Comparison of ENCODE assay signal across 18 cellular contexts in genomic region chr10:30819306-30820190, GRCh38.
A peak's percentile ranks its signal among the peaks of the same experiment; 100 is the strongest.
DNase-seq lines count a peak whose midpoint lies in the region; ATAC-seq, FAIRE-seq and TF ChIP-seq lines count a peak whose summit lies in the region.
"Had no signal": no experiment of that assay in that cellular context is flagged by ENCODE, and none has a peak within 500 bp of the region (broad histone marks: within the 10 kb centered on the region; RNA-seq: fewer than 3 reads in every experiment).

No MANE protein-coding gene starts in this region.

- intact Hi-C loops in CD4-positive, alpha-beta memory T cell (cut with micrococcal nuclease): no loop called here

- no peaks in the 10 kb centered on the region for H3K27me3 ChIP-seq in right atrium auricular region
- H3K27me3 ChIP-seq in CD4-positive, alpha-beta memory T cell (ENCODE audit: insufficient read depth, low read length): no peaks in the 10 kb centered on the region

- peak overlapping the region in 1 of 2 donors; percentile 25 for H3K4me3 ChIP-seq in right atrium auricular region
- H3K4me3 ChIP-seq in skin epidermis: peak overlapping the region in 1 of 7 experiments; percentile 6
- no peak overlapping the region for H3K4me3 ChIP-seq in CD4-positive, alpha-beta memory T cell (ENCODE audit: low read length in 2 of 2)

- peaks cover 0 to 24% of the 10 kb centered on the region in 2 donors for H3K4me1 ChIP-seq in right atrium auricular region
- H3K4me1 ChIP-seq in CD4-positive, alpha-beta memory T cell (ENCODE audit: insufficient read depth, low read length): no peaks in the 10 kb centered on the region

- no peaks in the 10 kb centered on the region for H3K36me3 ChIP-seq in right atrium auricular region
- no peaks in the 10 kb centered on the region for H3K36me3 ChIP-seq in CD4-positive, alpha-beta memory T cell (ENCODE audit: insufficient read depth, low read length)

- FAIRE-seq in GM18507 (lab: Jason Lieb, UNC): peak; percentile 46

- peak overlapping the region; percentile 95 for H3K27ac Mint-ChIP-seq in chondrocyte (ENCODE audit: unreplicated experiment)
- H3K27ac Mint-ChIP-seq in CD4-positive, alpha-beta memory T cell: no peak overlapping the region
- H3K27ac Mint-ChIP-seq: activated CD4-positive, alpha-beta memory T cell treated with anti-CD3 and anti-CD28 coated beads for 36 hours; activated naive CD8-positive, alpha-beta T cell treated with anti-CD3 and anti-CD28 coated beads for 36 hours; CD8-positive, alpha-beta T cell; natural killer cell treated with Interleukin-12 subunit alpha and Interleukin-12 subunit beta and Interleukin-15 and Interleukin-18, amount 100 ng/mL, for 72 hours had no signal

- TF ChIP-seq CTCF in chondrocyte (IDR thresholded peaks at IDR 0.05): no peak
- TF ChIP-seq CTCF in right atrium auricular region (IDR thresholded peaks at IDR 0.05): no peak

- H3K27ac ChIP-seq in right atrium auricular region (peak overlapping the region; percentile 64 to 84), skin epidermis (peak overlapping the region in 19 of 21 experiments; percentile 4 to 90 (median 66))
- no peak overlapping the region for H3K27ac ChIP-seq in CD4-positive, alpha-beta memory T cell (ENCODE audit: low read depth, low read length)
- H3K27ac ChIP-seq: HL-60 had no signal

- CTCF ChIA-PET in CD4-positive, alpha-beta memory T cell (lab: Charles Lee; ENCODE audit: partially characterized antibody): interaction anchor here (1.2 to 1.3 kb wide), 2 partner anchors 35 to 36 kb away, joined by 3 read pairs; no protein-coding TSS in a partner anchor

- H3K4me3 Mint-ChIP-seq in chondrocyte (ENCODE audit: unreplicated experiment): peak overlapping the region; percentile 60
- no peak overlapping the region for H3K4me3 Mint-ChIP-seq in CD4-positive, alpha-beta memory T cell
- H3K4me3 Mint-ChIP-seq: activated CD4-positive, alpha-beta memory T cell treated with anti-CD3 and anti-CD28 coated beads for 36 hours; activated naive CD8-positive, alpha-beta T cell treated with anti-CD3 and anti-CD28 coated beads for 36 hours; CD8-positive, alpha-beta T cell; natural killer cell treated with Interleukin-12 subunit alpha and Interleukin-12 subunit beta and Interleukin-15 and Interleukin-18, amount 100 ng/mL, for 72 hours had no signal

- DNase-seq in GM18507 (ENCODE audit: extremely low spot score, insufficient read length, low read depth): no peak
- no peak for DNase-seq in chondrocyte (ENCODE audit: low spot score)
- no peak for DNase-seq in right atrium auricular region (ENCODE audit: low spot score)
- DNase-seq in SKM-1 treated with dmso at 0.1 percent for 144 hours (lab: John Stamatoyannopoulos, UW; ENCODE audit: unreplicated experiment): no peak
- DNase-seq in C1 segment of cervical spinal cord (lab: John Stamatoyannopoulos, UW): no peak
- no peak for DNase-seq in CD4-positive, alpha-beta memory T cell
- DNase-seq: activated CD4-positive, alpha-beta memory T cell treated with anti-CD3 and anti-CD28 coated beads for 36 hours; activated naive CD8-positive, alpha-beta T cell treated with anti-CD3 and anti-CD28 coated beads for 36 hours; CD8-positive, alpha-beta T cell; effector CD8-positive, alpha-beta T cell; NCI-H1092 treated with DMSO at 0.1 percent for 48 hours; NCI-H748 treated with DMSO at 0.1 percent for 48 hours; stimulated activated CD4-positive, alpha-beta T cell treated with anti-CD3 and anti-CD28 coated beads, Interleukin-2, amount 100 ng/mL, for 24 hours; stimulated activated naive CD4-positive, alpha-beta T cell treated with Interleukin-2 at 50 U/mL for 16 hours had no signal

- no peaks in the 10 kb centered on the region for H3K36me3 Mint-ChIP-seq in chondrocyte (ENCODE audit: low read depth)
- no peaks in the 10 kb centered on the region for H3K36me3 Mint-ChIP-seq in CD4-positive, alpha-beta memory T cell
- H3K36me3 Mint-ChIP-seq: activated CD4-positive, alpha-beta memory T cell treated with anti-CD3 and anti-CD28 coated beads for 36 hours; activated naive CD8-positive, alpha-beta T cell treated with anti-CD3 and anti-CD28 coated beads for 36 hours; CD8-positive, alpha-beta T cell; natural killer cell treated with Interleukin-12 subunit alpha and Interleukin-12 subunit beta and Interleukin-15 and Interleukin-18, amount 100 ng/mL, for 72 hours had no signal

- H3K4me1 Mint-ChIP-seq in chondrocyte (ENCODE audit: low read depth): peaks cover 41% of the 10 kb centered on the region
- no peaks in the 10 kb centered on the region for H3K4me1 Mint-ChIP-seq in CD4-positive, alpha-beta memory T cell

- ATAC-seq in HG02885 (IDR thresholded peaks at IDR 0.05; ENCODE audit: poor library complexity, unreplicated experiment): no peak
- ATAC-seq: CD8-positive, alpha-beta T cell; natural killer cell treated with Interleukin-12 subunit alpha and Interleukin-12 subunit beta and Interleukin-15 and Interleukin-18, amount 100 ng/mL, for 72 hours had no signal

- H3K9me3 ChIP-seq in right atrium auricular region: no peaks in the 10 kb centered on the region
- H3K9me3 ChIP-seq in CD4-positive, alpha-beta memory T cell (ENCODE audit: control insufficient read depth in 1 of 2, low read length in 2 of 2): no peaks in the 10 kb centered on the region

- POLR2A ChIA-PET in CD4-positive, alpha-beta memory T cell (lab: Charles Lee; ENCODE audit: partially characterized antibody): interaction anchor here (1.4 kb wide), 1 partner anchor 35 kb away, joined by 5 read pairs; no protein-coding TSS in a partner anchor

- H3K9me3 Mint-ChIP-seq in chondrocyte (ENCODE audit: low read depth): no peaks in the 10 kb centered on the region
- no peaks in the 10 kb centered on the region for H3K9me3 Mint-ChIP-seq in CD4-positive, alpha-beta memory T cell
- H3K9me3 Mint-ChIP-seq: activated CD4-positive, alpha-beta memory T cell treated with anti-CD3 and anti-CD28 coated beads for 36 hours; activated naive CD8-positive, alpha-beta T cell treated with anti-CD3 and anti-CD28 coated beads for 36 hours; CD8-positive, alpha-beta T cell; natural killer cell treated with Interleukin-12 subunit alpha and Interleukin-12 subunit beta and Interleukin-15 and Interleukin-18, amount 100 ng/mL, for 72 hours had no signal

- no peaks in the 10 kb centered on the region for H3K27me3 Mint-ChIP-seq in chondrocyte (ENCODE audit: low read depth)
- H3K27me3 Mint-ChIP-seq in CD4-positive, alpha-beta memory T cell: peaks cover 0 to 2% of the 10 kb centered on the region in 2 donors
- H3K27me3 Mint-ChIP-seq: activated CD4-positive, alpha-beta memory T cell treated with anti-CD3 and anti-CD28 coated beads for 36 hours; activated naive CD8-positive, alpha-beta T cell treated with anti-CD3 and anti-CD28 coated beads for 36 hours had no signal
